8 cellular contexts compared by ENCODE assay signal in the genomic region with DNA sequence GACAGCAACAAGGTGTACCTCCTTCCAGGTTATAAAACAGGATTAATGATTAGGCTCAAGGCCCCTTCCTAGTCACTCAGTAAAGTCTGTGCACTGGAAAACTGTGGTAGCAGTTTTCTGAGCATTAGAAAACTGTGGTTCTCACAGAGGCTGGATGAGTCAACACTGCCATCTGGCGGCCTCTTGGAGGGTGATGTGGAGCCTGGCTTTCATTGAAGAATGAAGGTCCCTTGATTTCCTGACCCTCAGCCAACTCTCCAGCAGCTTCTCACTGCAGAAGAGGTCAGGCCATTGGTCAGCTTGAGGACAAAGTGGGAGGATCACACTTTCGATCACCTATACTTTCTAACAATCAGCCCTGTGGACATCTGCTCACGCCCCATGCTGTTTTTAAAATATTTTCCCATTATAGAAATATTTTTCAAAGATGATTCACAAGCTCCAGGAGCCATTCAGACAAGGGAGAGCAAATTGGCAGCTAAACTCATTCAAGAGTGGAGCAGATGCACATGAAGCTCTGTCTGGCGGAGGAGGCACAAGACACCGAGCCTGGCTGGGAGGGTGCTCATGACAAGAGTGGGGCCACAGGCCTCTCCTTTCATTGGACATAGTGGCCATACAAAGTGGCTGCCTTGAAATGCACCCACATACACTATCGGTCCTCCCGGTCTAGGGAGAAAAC. TPM values are rescaled to one million over a fixed set of nuclear protein-coding genes. Genes with fewer than 3 reads are reported as not detected.
DNase-seq lines count a peak whose midpoint lies in the region; ATAC-seq and TF ChIP-seq lines count a peak whose summit lies in the region.

No MANE protein-coding gene starts in this region.

- DNase-seq in AG09319 (ENCODE audit: extremely low read depth, low read depth) (peak; percentile 37), NCI-H524 treated with DMSO at 0.1 percent for 48 hours (lab: John Stamatoyannopoulos, UW) (peak; percentile 16), dorsolateral prefrontal cortex (peak; percentile 73 to 88 (median 80)), lung microvascular endothelial cell (ENCODE audit: low read depth in 2 of 2) (peak; percentile 75 to 78)
- DNase-seq in activated CD4-positive, alpha-beta T cell treated with anti-CD3 and anti-CD28 coated beads, Interleukin-2, amount 50 U/mL, for 1 hour: peak; percentile 68
- peak; percentile 38 to 39 for DNase-seq in stimulated activated CD8-positive, alpha-beta memory T cell treated with anti-CD3 and anti-CD28 coated beads, Interleukin-2, amount 100 ng/mL, for 1 hour (ENCODE audit: low read depth in 2 of 2)

- ATAC-seq in GM18867 (IDR thresholded peaks at IDR 0.05; ENCODE audit: unreplicated experiment): peak; percentile 85
- peak; percentile 76 for ATAC-seq in HG03342 (IDR thresholded peaks at IDR 0.05; ENCODE audit: unreplicated experiment)

- TF ChIP-seq CTCF in AG09319 (IDR thresholded peaks at IDR 0.05; ENCODE audit: low read depth, low read length) (peak; percentile 95), dorsolateral prefrontal cortex (IDR thresholded peaks at IDR 0.05 in 54 of 56, conservative IDR thresholded peaks at IDR 0.05 in 2 of 56; ENCODE audit: low read depth in 1 of 56, partially characterized antibody in 56 of 56) (peak; percentile 74 to 96 (median 90))

- intact Hi-C loops in dorsolateral prefrontal cortex (cut with DNase I): loop anchor here (2.0 to 10.0 kb wide), 7 partner anchors 233 to 1625 kb away; a partner anchor contains a TSS

- H3K27me3 ChIP-seq in dorsolateral prefrontal cortex: no peaks in the 10 kb centered on the region

- H3K27ac ChIP-seq in dorsolateral prefrontal cortex: peak overlapping the region in 13 of 59 donors; percentile 1 to 48 (median 12)

- H3K4me3 ChIP-seq in dorsolateral prefrontal cortex: no peak overlapping the region

RNA-seq across cellular contexts. Expression of a gene that starts 23.1 kb away (rescaled TPM):
- total RNA-seq in dorsolateral prefrontal cortex: 100 to 1,000 TPM in 103 of 120 experiments, 10 to 100 TPM in 17; 87.1 to 133 (median 111) TPM
- 221 and 345 TPM in 2 replicates for total RNA-seq in lung microvascular endothelial cell

RNA-seq across cellular contexts. Expression of a gene that starts 24.2 kb away (rescaled TPM):
- total RNA-seq in dorsolateral prefrontal cortex: 10 to 100 TPM; 11.6 to 21.6 (median 16.2) TPM
- total RNA-seq in lung microvascular endothelial cell: 5.2 and 7.9 TPM in 2 replicates

RNA-seq across cellular contexts. Expression of a gene that starts 54.5 kb away (rescaled TPM):
- total RNA-seq in dorsolateral prefrontal cortex (10 to 100 TPM; 18.2 to 38.8 (median 28.9) TPM), lung microvascular endothelial cell (49.0 and 50.1 TPM in 2 replicates)

Comparison
In these comparisons a context has a peak if more than half of its experiments do, and no peak if none do; other contexts are left out.
1. DNase-seq: peak in every context shown above with its lines; median percentile 80 in dorsolateral prefrontal cortex; 76 in lung microvascular endothelial cell; 68 in activated CD4-positive, alpha-beta T cell treated with anti-CD3 and anti-CD28 coated beads, Interleukin-2, amount 50 U/mL, for 1 hour; 38 in stimulated activated CD8-positive, alpha-beta memory T cell treated with anti-CD3 and anti-CD28 coated beads, Interleukin-2, amount 100 ng/mL, for 1 hour; 37 in AG09319; 16 in NCI-H524 treated with DMSO at 0.1 percent for 48 hours.